Comparison of ENCODE assay signal across 15 cellular contexts in genomic region chr9:35273591-35273990, GRCh38.
"Had no signal": no experiment of that assay in that cellular context is flagged by ENCODE, and none has a peak within 500 bp of the region (broad histone marks: within the 10 kb centered on the region; RNA-seq: fewer than 3 reads in every experiment).

No MANE protein-coding gene starts in this region.

- H3K9me3 ChIP-seq: esophagus squamous epithelium, right atrium auricular region, upper lobe of right lung had no signal

- H3K36me3 ChIP-seq: esophagus squamous epithelium, right atrium auricular region, upper lobe of right lung had no signal

- DNase-seq: activated gamma-delta T cell; activated naive CD8-positive, alpha-beta T cell treated with anti-CD3 and anti-CD28 coated beads, Interleukin-2, amount 10 ng/mL, durations not matched to agents 7 days and 5 days; activated T-cell treated with anti-CD3 and anti-CD28 coated beads, Interleukin-2, amount 50 U/mL, for 4 hours; anterior cingulate cortex; cortex of kidney; effector CD4-positive, alpha-beta T cell; esophagus squamous epithelium; hypothalamus; kidney; naive thymus-derived CD8-positive, alpha-beta T cell; small intestine; stimulated activated CD4-positive, alpha-beta T cell treated with anti-CD3 and anti-CD28 coated beads, Interleukin-4, amount 100 ng/mL, for 4 hours; stimulated activated CD8-positive, alpha-beta memory T cell treated with anti-CD3 and anti-CD28 coated beads, Interleukin-4, amount 100 ng/mL, for 48 hours; upper lobe of right lung had no signal

- H3K27ac ChIP-seq: esophagus squamous epithelium, right atrium auricular region, upper lobe of right lung had no signal

- H3K27me3 ChIP-seq: esophagus squamous epithelium, right atrium auricular region, upper lobe of right lung had no signal

- ATAC-seq: activated T-cell treated with anti-CD3 and anti-CD28 coated beads, Interleukin-2, amount 50 U/mL, for 4 hours; naive thymus-derived CD8-positive, alpha-beta T cell; upper lobe of right lung had no signal

- H3K4me3 ChIP-seq: esophagus squamous epithelium, right atrium auricular region, upper lobe of right lung had no signal
